16 cellular contexts compared by ENCODE assay signal in the genomic region with DNA sequence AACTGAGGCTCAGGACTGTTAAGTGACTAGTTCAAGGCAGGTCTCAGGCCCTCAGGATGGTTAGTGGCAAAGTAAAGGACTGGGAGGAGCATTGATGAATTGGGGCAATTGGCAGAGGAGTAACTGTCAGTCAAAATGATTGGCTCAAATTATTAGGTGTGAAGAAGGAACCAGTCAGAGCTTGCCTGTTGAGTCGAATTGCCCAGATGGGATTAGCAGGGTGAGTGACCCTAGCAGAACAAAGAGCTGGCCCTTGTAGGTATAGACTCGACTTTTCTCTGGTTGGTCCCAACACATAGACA. TPM values are rescaled to one million over a fixed set of nuclear protein-coding genes. Genes with fewer than 3 reads are reported as not detected.
DNase-seq lines count a peak whose midpoint lies in the region; ATAC-seq, FAIRE-seq and TF ChIP-seq lines count a peak whose summit lies in the region.
"Had no signal": no experiment of that assay in that cellular context is flagged by ENCODE, and none has a peak within 500 bp of the region (broad histone marks: within the 10 kb centered on the region; RNA-seq: fewer than 3 reads in every experiment).

No MANE protein-coding gene starts in this region.

- H3K9me3 ChIP-seq in breast epithelium = no peaks in the 10 kb centered on the region
- no peaks in the 10 kb centered on the region for H3K9me3 ChIP-seq in astrocyte (ENCODE audit: insufficient read depth, low read depth, low read length)
- no peaks in the 10 kb centered on the region for H3K9me3 ChIP-seq in aorta (ENCODE audit: control insufficient read depth, low read length)
- H3K9me3 ChIP-seq: A549 had no signal

- CTCF ChIA-PET in MCF 10A (lab: Yijun Ruan, JAX) = interaction anchor here (0.7 to 14.1 kb wide), 4 partner anchors 9 to 471 kb away, joined by 3 to 140 read pairs (median 3); no protein-coding TSS in a partner anchor

- H3K27ac Mint-ChIP-seq in MCF 10A (ENCODE audit: low read depth, unreplicated experiment) = peak overlapping the region; percentile 31
- no peak overlapping the region for H3K27ac Mint-ChIP-seq in astrocyte (ENCODE audit: unreplicated experiment)
- H3K27ac Mint-ChIP-seq in immature natural killer cell = peak overlapping the region in 4 of 6 donors; percentile 47 to 82 (median 53)
- H3K27ac Mint-ChIP-seq: activated T-cell treated with anti-CD3 and anti-CD28 coated beads, Interleukin-2, amount 50 U/mL, for 24 hours had no signal

- FAIRE-seq in astrocyte (lab: Jason Lieb, UNC) = no peak
- FAIRE-seq: A549, HepG2 had no signal

- DNase-seq in MCF 10A (ENCODE audit: unreplicated experiment) (no peak), breast epithelium (ENCODE audit: low spot score in 2 of 2) (no peak), astrocyte (ENCODE audit: low read depth) (no peak), immature natural killer cell (no peak), aorta (peak; percentile 4 to 5), GF-D8 (lab: John Stamatoyannopoulos, UW) (no peak), SKM-1 treated with dmso at 0.1 percent for 144 hours (lab: John Stamatoyannopoulos, UW; ENCODE audit: unreplicated experiment) (no peak)
- DNase-seq: activated CD4-positive, alpha-beta T cell treated with anti-CD3 and anti-CD28 coated beads, Interleukin-2, amount 50 U/mL, for 1 hour; activated naive CD8-positive, alpha-beta T cell treated with anti-CD3 and anti-CD28 coated beads, Interleukin-2, amount 10 ng/mL, durations not matched to agents 7 days and 5 days; activated T-cell treated with anti-CD3 and anti-CD28 coated beads, Interleukin-2, amount 50 U/mL, for 24 hours; NCI-H187 treated with DMSO at 0.1 percent for 48 hours; NCI-H510A had no signal

- no peak overlapping the region for H3K4me3 ChIP-seq in breast epithelium
- H3K4me3 ChIP-seq in astrocyte (ENCODE audit: insufficient read depth, low read depth, low read length) = no peak overlapping the region
- no peak overlapping the region for H3K4me3 ChIP-seq in aorta (ENCODE audit: low read length in 2 of 2)
- H3K4me3 ChIP-seq: A549, cardiac muscle cell had no signal

- H3K36me3 ChIP-seq in breast epithelium (no peaks in the 10 kb centered on the region), astrocyte (ENCODE audit: insufficient read depth, low read length) (peaks cover 10% of the 10 kb centered on the region), aorta (ENCODE audit: control insufficient read depth in 1 of 2, insufficient read depth in 2 of 2, low read length in 1 of 2) (peaks cover 0 to 4% of the 10 kb centered on the region in 2 donors)

- H3K4me1 Mint-ChIP-seq in MCF 10A (ENCODE audit: insufficient read depth, unreplicated experiment) (peaks cover 23% of the 10 kb centered on the region), astrocyte (ENCODE audit: low read depth, unreplicated experiment) (peaks cover 17% of the 10 kb centered on the region), immature natural killer cell (peaks cover 16 to 17% of the 10 kb centered on the region in 2 donors)

- TF ChIP-seq CTCF in MCF 10A (IDR thresholded peaks at IDR 0.05; ENCODE audit: unreplicated experiment) (no peak), breast epithelium (IDR thresholded peaks at IDR 0.05) (no peak), astrocyte (IDR thresholded peaks at IDR 0.05; ENCODE audit: insufficient read depth, low read depth, low read length) (no peak)

- H3K4me1 ChIP-seq in breast epithelium (peaks cover 6 to 13% of the 10 kb centered on the region in 2 donors), astrocyte (ENCODE audit: insufficient read depth, low read length) (peaks cover 18% of the 10 kb centered on the region), aorta (ENCODE audit: control insufficient read depth in 1 of 2, insufficient read depth in 2 of 2, low read length in 2 of 2) (peaks cover 0 to 7% of the 10 kb centered on the region in 2 donors)

- H3K36me3 Mint-ChIP-seq in MCF 10A (ENCODE audit: insufficient read depth, unreplicated experiment) (peaks cover 17% of the 10 kb centered on the region), astrocyte (ENCODE audit: low read depth, unreplicated experiment) (peaks cover 4% of the 10 kb centered on the region), immature natural killer cell (peaks cover 4 to 9% (median 5%) of the 10 kb centered on the region in 3 donors)

- H3K9ac ChIP-seq in astrocyte (ENCODE audit: low read length) = no peak overlapping the region

- H3K27me3 ChIP-seq in breast epithelium (no peaks in the 10 kb centered on the region), astrocyte (ENCODE audit: insufficient read depth, low read length) (no peaks in the 10 kb centered on the region), aorta (ENCODE audit: control insufficient read depth in 1 of 2, insufficient read depth in 2 of 2, low read length in 1 of 2) (no peaks in the 10 kb centered on the region)
- H3K27me3 ChIP-seq: cardiac muscle cell had no signal

- H3K27me3 Mint-ChIP-seq in MCF 10A (ENCODE audit: insufficient read depth, unreplicated experiment) (no peaks in the 10 kb centered on the region), astrocyte (ENCODE audit: low read depth, unreplicated experiment) (peaks cover 6% of the 10 kb centered on the region), immature natural killer cell (ENCODE audit: low read depth in 3 of 3) (peaks cover 4 to 11% (median 6%) of the 10 kb centered on the region in 3 donors)
- H3K27me3 Mint-ChIP-seq: activated naive CD8-positive, alpha-beta T cell treated with anti-CD3 and anti-CD28 coated beads, Interleukin-2, amount 10 ng/mL, durations not matched to agents 7 days and 5 days; activated T-cell treated with anti-CD3 and anti-CD28 coated beads, Interleukin-2, amount 50 U/mL, for 24 hours had no signal

- no peak overlapping the region for H3K4me3 Mint-ChIP-seq in MCF 10A (ENCODE audit: unreplicated experiment)
- H3K4me3 Mint-ChIP-seq in astrocyte (ENCODE audit: unreplicated experiment) = peak overlapping the region; percentile 18
- peak overlapping the region in 2 of 5 donors; percentile 39 to 52 for H3K4me3 Mint-ChIP-seq in immature natural killer cell
- H3K4me3 Mint-ChIP-seq: activated naive CD8-positive, alpha-beta T cell treated with anti-CD3 and anti-CD28 coated beads, Interleukin-2, amount 10 ng/mL, durations not matched to agents 7 days and 5 days; activated T-cell treated with anti-CD3 and anti-CD28 coated beads, Interleukin-2, amount 50 U/mL, for 24 hours had no signal

- no peaks in the 10 kb centered on the region for H3K9me3 Mint-ChIP-seq in MCF 10A (ENCODE audit: unreplicated experiment)
- H3K9me3 Mint-ChIP-seq in astrocyte (ENCODE audit: unreplicated experiment) = no peaks in the 10 kb centered on the region
- no peaks in the 10 kb centered on the region for H3K9me3 Mint-ChIP-seq in immature natural killer cell
- H3K9me3 Mint-ChIP-seq: activated naive CD8-positive, alpha-beta T cell treated with anti-CD3 and anti-CD28 coated beads, Interleukin-2, amount 10 ng/mL, durations not matched to agents 7 days and 5 days; activated T-cell treated with anti-CD3 and anti-CD28 coated beads, Interleukin-2, amount 50 U/mL, for 24 hours had no signal

- no peak overlapping the region for H2AFZ ChIP-seq in astrocyte (ENCODE audit: low read depth, low read length)

- H3K4me2 ChIP-seq in astrocyte (ENCODE audit: low read length) = no peak overlapping the region
- H3K4me2 ChIP-seq: A549 had no signal

- H3K27ac ChIP-seq in breast epithelium (peak overlapping the region in 1 of 2 donors; percentile 38), astrocyte (ENCODE audit: low read depth, low read length) (no peak overlapping the region), aorta (ENCODE audit: low read depth in 1 of 2, low read length in 2 of 2) (no peak overlapping the region)
- H3K27ac ChIP-seq: A549, cardiac muscle cell had no signal

- no peak for TF ChIP-seq POLR2A in breast epithelium (IDR thresholded peaks at IDR 0.05)

- intact Hi-C loops in MCF 10A (cut with micrococcal nuclease) (no loop called here), breast epithelium (cut with DNase I; ENCODE audit: low total_unique reads) (no loop called here), aorta (cut with DNase I) (no loop called here)

- ATAC-seq in aorta (ENCODE audit: low FRiP score) = no peak
- ATAC-seq in HG02798 (IDR thresholded peaks at IDR 0.05; ENCODE audit: poor library complexity, unreplicated experiment) = no peak
- ATAC-seq: A549, HepG2 had no signal

- H3K79me2 ChIP-seq in astrocyte (ENCODE audit: insufficient read depth, low read length) = peaks cover 16% of the 10 kb centered on the region

- H4K20me1 ChIP-seq in astrocyte (ENCODE audit: insufficient read depth, low read length) = no peaks in the 10 kb centered on the region

- POLR2A ChIA-PET in MCF 10A (lab: Yijun Ruan, JAX) = interaction anchor here (0.6 kb wide), 1 partner anchor 273 kb away, joined by 3 read pairs; no protein-coding TSS in a partner anchor

- WGBS in aorta, 2 donors = 87 to 89% methylated on average over 2 of the region's 2 CpGs

- BruUV-seq in MCF 10A (replicated peaks; lab: Mats Ljungman, UMichigan) = no TSS peak

RNA-seq across cellular contexts. Expression of gene NSD1, which starts 2.6 kb away (rescaled TPM):
- 110 and 111 TPM in 2 replicates for total RNA-seq in MCF 10A (2022)
- total RNA-seq in breast epithelium = 10 to 100 TPM; 37.7 to 52.2 (median 38.6) TPM
- 67.8 and 71.9 TPM in 2 replicates for total RNA-seq in astrocyte
- 10 to 100 TPM; 17.3 to 92.9 (median 19.7) TPM for polyA plus RNA-seq in immature natural killer cell
- 10 to 100 TPM; 63.7 to 96.9 TPM for total RNA-seq in aorta
- polyA plus RNA-seq in aorta = 1 to 10 TPM; 6.8 to 6.9 TPM

RNA-seq across cellular contexts. Expression of gene FGFR4, which starts 44.3 kb away (rescaled TPM):
- total RNA-seq in MCF 10A (2022) (1.5 and 1.8 TPM in 2 replicates), breast epithelium (1 to 10 TPM in 2 of 3 donors, under 1 TPM in 1; 0.48 to 4.5 (median 2.0) TPM), astrocyte (3.8 and 4.8 TPM in 2 replicates), aorta (under 1 TPM; 0.23 to 0.57 TPM)
- polyA plus RNA-seq in immature natural killer cell (not detected), aorta (under 1 TPM; 0.18 to 0.50 TPM)

Comparison
In these comparisons a context has a peak if more than half of its experiments do, and no peak if none do; other contexts are left out.
1. DNase-seq: peak in aorta (2 of 2); none in MCF 10A (single experiment), breast epithelium (0 of 2), astrocyte (single experiment), immature natural killer cell (0 of 3), GF-D8 (single experiment) and SKM-1 treated with dmso at 0.1 percent for 144 hours (single experiment).